In the genomic region with DNA sequence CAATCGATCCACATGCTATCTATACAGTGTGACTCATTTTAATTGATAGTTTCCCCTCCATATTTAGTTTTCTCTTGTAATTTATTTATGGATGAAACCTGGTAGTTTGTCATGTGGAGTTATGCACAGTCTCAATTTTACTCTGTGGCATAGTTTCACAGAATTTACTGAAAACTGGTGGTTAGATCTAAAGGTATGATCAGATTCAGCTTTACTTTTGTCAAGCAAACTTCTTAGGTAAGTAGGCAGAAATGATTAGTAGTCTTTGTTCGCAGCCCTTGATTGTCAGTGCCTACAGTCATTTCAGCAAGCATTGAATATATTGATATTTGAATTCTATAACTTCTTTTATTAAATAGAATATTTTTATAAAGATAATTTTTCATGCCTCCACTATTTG, we compare ENCODE assay signal across 14 cellular contexts. TPM values are rescaled to one million over a fixed set of nuclear protein-coding genes. Genes with fewer than 3 reads are reported as not detected.
DNase-seq lines count a peak whose midpoint lies in the region; ATAC-seq and TF ChIP-seq lines count a peak whose summit lies in the region.
"Had no signal": no experiment of that assay in that cellular context is flagged by ENCODE, and none has a peak within 500 bp of the region (broad histone marks: within the 10 kb centered on the region; RNA-seq: fewer than 3 reads in every experiment).

No MANE protein-coding gene starts in this region.

- CTCF ChIA-PET in PC-9 (lab: Charles Lee): no interaction called here

- H3K4me1 ChIP-seq in PC-9 (replicated peaks; ENCODE audit: insufficient read depth): peaks cover 9% of the 10 kb centered on the region; the same call in 1 of the 2 replicates

- no peaks in the 10 kb centered on the region for H3K9me2 ChIP-seq in PC-9 (ENCODE audit: insufficient read depth)

- peak overlapping the region; percentile 39 for H3K27ac Mint-ChIP-seq in activated CD4-positive, alpha-beta T cell treated with anti-CD3 and anti-CD28 coated beads, Interleukin-2, amount 10 ng/mL, durations not matched to agents 24 days and 14 days
- peak overlapping the region; percentile 95 for H3K27ac Mint-ChIP-seq in central memory CD8-positive, alpha-beta T cell (ENCODE audit: low read depth)
- no peak overlapping the region for H3K27ac Mint-ChIP-seq in progenitor cell of endocrine pancreas

- TF ChIP-seq CTCF in PC-9 (conservative IDR thresholded peaks at IDR 0.05): no peak
- TF ChIP-seq CTCF in progenitor cell of endocrine pancreas (IDR thresholded peaks at IDR 0.05; ENCODE audit: unreplicated experiment): no peak

- peaks cover 51% of the 10 kb centered on the region for H3K79me2 ChIP-seq in PC-9 (ENCODE audit: low read depth)

- intact Hi-C loops in activated CD4-positive, alpha-beta T cell treated with anti-CD3 and anti-CD28 coated beads, Interleukin-2, amount 10 ng/mL, durations not matched to agents 24 days and 14 days (cut with micrococcal nuclease): loop anchor here (10.0 kb wide), 1 partner anchor 311 kb away; the partner anchor contains the start of gene FAM193A
- intact Hi-C loops in PC-9 (cut with micrococcal nuclease; ENCODE audit: unreplicated experiment) (no loop called here), head of caudate nucleus (cut with DNase I) (no loop called here)

- no TSS peak for BruUV-seq in PC-9 (replicated peaks; lab: Mats Ljungman, UMichigan)

- POLR2A ChIA-PET in PC-9 (lab: Charles Lee; ENCODE audit: unreplicated experiment): no interaction called here

- H3K4me2 ChIP-seq in PC-9: peak overlapping the region; percentile 98

- DNase-seq in activated CD4-positive, alpha-beta T cell treated with anti-CD3 and anti-CD28 coated beads, Interleukin-2, amount 10 ng/mL, durations not matched to agents 24 days and 14 days: no peak
- no peak for DNase-seq in activated CD4-positive, alpha-beta T cell treated with anti-CD3 and anti-CD28 coated beads for 48 hours
- no peak for DNase-seq in PC-9
- no peak for DNase-seq in central memory CD8-positive, alpha-beta T cell (ENCODE audit: low spot score in 2 of 2)
- no peak for DNase-seq in progenitor cell of endocrine pancreas (ENCODE audit: low spot score, unreplicated experiment)
- DNase-seq in head of caudate nucleus: no peak
- DNase-seq in cerebellar nuclear complex (lab: John Stamatoyannopoulos, UW): no peak
- DNase-seq: effector memory CD4-positive, alpha-beta T cell; trophoblast cell had no signal

- no peak overlapping the region for H3K27ac ChIP-seq in PC-9
- H3K27ac ChIP-seq: ascending aorta, gastroesophageal sphincter had no signal

- no peaks in the 10 kb centered on the region for H3K9me3 ChIP-seq in PC-9 (ENCODE audit: insufficient read depth, low read depth)
- H3K9me3 ChIP-seq: ascending aorta, gastroesophageal sphincter, spleen had no signal

- H3K4me3 ChIP-seq in PC-9: no peak overlapping the region

- H3K9me3 Mint-ChIP-seq in activated CD4-positive, alpha-beta T cell treated with anti-CD3 and anti-CD28 coated beads, Interleukin-2, amount 10 ng/mL, durations not matched to agents 24 days and 14 days: no peaks in the 10 kb centered on the region
- no peaks in the 10 kb centered on the region for H3K9me3 Mint-ChIP-seq in central memory CD8-positive, alpha-beta T cell
- no peaks in the 10 kb centered on the region for H3K9me3 Mint-ChIP-seq in progenitor cell of endocrine pancreas (ENCODE audit: low read depth)

- H3K4me3 Mint-ChIP-seq in activated CD4-positive, alpha-beta T cell treated with anti-CD3 and anti-CD28 coated beads, Interleukin-2, amount 10 ng/mL, durations not matched to agents 24 days and 14 days: peak overlapping the region; percentile 91
- peak overlapping the region; percentile 94 for H3K4me3 Mint-ChIP-seq in central memory CD8-positive, alpha-beta T cell
- H3K4me3 Mint-ChIP-seq in progenitor cell of endocrine pancreas (ENCODE audit: low read depth): peak overlapping the region; percentile 93

- 0 out of 2 replicates have a peak, but pooled peaks cover 4% of the 10 kb centered on the region for H3F3A ChIP-seq in PC-9 (ENCODE audit: insufficient read depth, low read depth)

- H3K27me3 ChIP-seq in PC-9 (ENCODE audit: insufficient read depth, low read depth): no peaks in the 10 kb centered on the region
- H3K27me3 ChIP-seq: ascending aorta, gastroesophageal sphincter, spleen had no signal

- H2AFZ ChIP-seq in PC-9: no peak overlapping the region

- H3K36me3 ChIP-seq in PC-9 (ENCODE audit: low read depth): no peaks in the 10 kb centered on the region
- H3K36me3 ChIP-seq: ascending aorta, gastroesophageal sphincter, spleen had no signal

- ATAC-seq in central memory CD8-positive, alpha-beta T cell (replicated peaks; ENCODE audit: extremely low read depth, poor library complexity, severe bottlenecking): no peak
- no peak for ATAC-seq in GM19397 (IDR thresholded peaks at IDR 0.05; ENCODE audit: unreplicated experiment)
- ATAC-seq: gastroesophageal sphincter, Panc1 had no signal

- peaks cover 45% of the 10 kb centered on the region for H3K4me1 Mint-ChIP-seq in activated CD4-positive, alpha-beta T cell treated with anti-CD3 and anti-CD28 coated beads, Interleukin-2, amount 10 ng/mL, durations not matched to agents 24 days and 14 days
- peaks cover 69% of the 10 kb centered on the region for H3K4me1 Mint-ChIP-seq in central memory CD8-positive, alpha-beta T cell
- peaks cover 39% of the 10 kb centered on the region for H3K4me1 Mint-ChIP-seq in progenitor cell of endocrine pancreas (ENCODE audit: low read depth)

- H3K36me3 Mint-ChIP-seq in activated CD4-positive, alpha-beta T cell treated with anti-CD3 and anti-CD28 coated beads, Interleukin-2, amount 10 ng/mL, durations not matched to agents 24 days and 14 days (ENCODE audit: low read depth): peaks cover 7% of the 10 kb centered on the region
- H3K36me3 Mint-ChIP-seq in central memory CD8-positive, alpha-beta T cell (ENCODE audit: insufficient read depth): peaks cover 29% of the 10 kb centered on the region
- no peaks in the 10 kb centered on the region for H3K36me3 Mint-ChIP-seq in progenitor cell of endocrine pancreas (ENCODE audit: insufficient read depth)

- H4K20me1 ChIP-seq in PC-9 (ENCODE audit: insufficient read depth): peaks cover 3% of the 10 kb centered on the region; the same call in 1 of the 2 replicates

- no peaks in the 10 kb centered on the region for H3K27me3 Mint-ChIP-seq in activated CD4-positive, alpha-beta T cell treated with anti-CD3 and anti-CD28 coated beads, Interleukin-2, amount 10 ng/mL, durations not matched to agents 24 days and 14 days
- no peaks in the 10 kb centered on the region for H3K27me3 Mint-ChIP-seq in central memory CD8-positive, alpha-beta T cell
- H3K27me3 Mint-ChIP-seq in progenitor cell of endocrine pancreas: no peaks in the 10 kb centered on the region

RNA-seq across cellular contexts. Expression of gene ADD1, which starts 2.5 kb away (rescaled TPM):
- 187 and 198 TPM in 2 replicates for total RNA-seq in activated CD4-positive, alpha-beta T cell treated with anti-CD3 and anti-CD28 coated beads, Interleukin-2, amount 10 ng/mL, durations not matched to agents 24 days and 14 days
- total RNA-seq in PC-9 (2021) (178 and 181 TPM in 2 replicates), progenitor cell of endocrine pancreas (249 and 271 TPM in 2 replicates)

RNA-seq across cellular contexts. Expression of gene SH3BP2, which starts 53.3 kb away (rescaled TPM):
- 83.9 and 88.5 TPM in 2 replicates for total RNA-seq in activated CD4-positive, alpha-beta T cell treated with anti-CD3 and anti-CD28 coated beads, Interleukin-2, amount 10 ng/mL, durations not matched to agents 24 days and 14 days
- total RNA-seq in PC-9 (2021) (40.4 and 54.0 TPM in 2 replicates), progenitor cell of endocrine pancreas (67.7 and 70.8 TPM in 2 replicates)
